ENCODE assay signal across 1 cellular context in the genomic region with DNA sequence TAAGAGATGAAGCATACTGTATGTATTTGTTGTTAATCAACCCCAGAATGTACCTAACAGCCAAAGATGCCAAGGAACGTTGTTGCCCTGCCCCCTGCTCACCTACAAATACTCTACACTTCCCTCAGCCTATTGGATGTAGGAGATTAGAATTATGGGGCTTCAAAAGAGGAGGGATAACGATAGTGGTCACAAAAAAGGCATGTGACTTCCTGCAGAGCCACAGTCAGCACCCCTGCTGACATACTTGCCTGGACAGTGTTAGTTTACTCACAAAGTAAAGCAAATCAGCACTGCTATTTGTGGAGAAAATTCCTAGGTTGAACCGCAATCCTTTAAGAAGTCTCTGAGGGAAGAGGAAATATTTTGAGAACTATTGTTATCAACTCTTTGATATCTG.
TF ChIP-seq lines count a peak whose summit lies in the region.

No MANE protein-coding gene starts in this region.

TF ChIP-seq in GM23338, 12 proteins besides CTCF, POLR2A, EP300 and RAD21 (continued from another document):
- TF ChIP-seq EZH2 (IDR thresholded peaks at IDR 0.05; ENCODE audit: low read depth, unreplicated experiment) (no peak), POLR2AphosphoS5 (IDR thresholded peaks at IDR 0.05; ENCODE audit: low read depth) (no peak), EZH2phosphoT487 (IDR thresholded peaks at IDR 0.05; ENCODE audit: unreplicated experiment) (no peak), NANOG (IDR thresholded peaks at IDR 0.05; ENCODE audit: borderline replicate concordance) (no peak)
- TF ChIP-seq, protein P1, sequence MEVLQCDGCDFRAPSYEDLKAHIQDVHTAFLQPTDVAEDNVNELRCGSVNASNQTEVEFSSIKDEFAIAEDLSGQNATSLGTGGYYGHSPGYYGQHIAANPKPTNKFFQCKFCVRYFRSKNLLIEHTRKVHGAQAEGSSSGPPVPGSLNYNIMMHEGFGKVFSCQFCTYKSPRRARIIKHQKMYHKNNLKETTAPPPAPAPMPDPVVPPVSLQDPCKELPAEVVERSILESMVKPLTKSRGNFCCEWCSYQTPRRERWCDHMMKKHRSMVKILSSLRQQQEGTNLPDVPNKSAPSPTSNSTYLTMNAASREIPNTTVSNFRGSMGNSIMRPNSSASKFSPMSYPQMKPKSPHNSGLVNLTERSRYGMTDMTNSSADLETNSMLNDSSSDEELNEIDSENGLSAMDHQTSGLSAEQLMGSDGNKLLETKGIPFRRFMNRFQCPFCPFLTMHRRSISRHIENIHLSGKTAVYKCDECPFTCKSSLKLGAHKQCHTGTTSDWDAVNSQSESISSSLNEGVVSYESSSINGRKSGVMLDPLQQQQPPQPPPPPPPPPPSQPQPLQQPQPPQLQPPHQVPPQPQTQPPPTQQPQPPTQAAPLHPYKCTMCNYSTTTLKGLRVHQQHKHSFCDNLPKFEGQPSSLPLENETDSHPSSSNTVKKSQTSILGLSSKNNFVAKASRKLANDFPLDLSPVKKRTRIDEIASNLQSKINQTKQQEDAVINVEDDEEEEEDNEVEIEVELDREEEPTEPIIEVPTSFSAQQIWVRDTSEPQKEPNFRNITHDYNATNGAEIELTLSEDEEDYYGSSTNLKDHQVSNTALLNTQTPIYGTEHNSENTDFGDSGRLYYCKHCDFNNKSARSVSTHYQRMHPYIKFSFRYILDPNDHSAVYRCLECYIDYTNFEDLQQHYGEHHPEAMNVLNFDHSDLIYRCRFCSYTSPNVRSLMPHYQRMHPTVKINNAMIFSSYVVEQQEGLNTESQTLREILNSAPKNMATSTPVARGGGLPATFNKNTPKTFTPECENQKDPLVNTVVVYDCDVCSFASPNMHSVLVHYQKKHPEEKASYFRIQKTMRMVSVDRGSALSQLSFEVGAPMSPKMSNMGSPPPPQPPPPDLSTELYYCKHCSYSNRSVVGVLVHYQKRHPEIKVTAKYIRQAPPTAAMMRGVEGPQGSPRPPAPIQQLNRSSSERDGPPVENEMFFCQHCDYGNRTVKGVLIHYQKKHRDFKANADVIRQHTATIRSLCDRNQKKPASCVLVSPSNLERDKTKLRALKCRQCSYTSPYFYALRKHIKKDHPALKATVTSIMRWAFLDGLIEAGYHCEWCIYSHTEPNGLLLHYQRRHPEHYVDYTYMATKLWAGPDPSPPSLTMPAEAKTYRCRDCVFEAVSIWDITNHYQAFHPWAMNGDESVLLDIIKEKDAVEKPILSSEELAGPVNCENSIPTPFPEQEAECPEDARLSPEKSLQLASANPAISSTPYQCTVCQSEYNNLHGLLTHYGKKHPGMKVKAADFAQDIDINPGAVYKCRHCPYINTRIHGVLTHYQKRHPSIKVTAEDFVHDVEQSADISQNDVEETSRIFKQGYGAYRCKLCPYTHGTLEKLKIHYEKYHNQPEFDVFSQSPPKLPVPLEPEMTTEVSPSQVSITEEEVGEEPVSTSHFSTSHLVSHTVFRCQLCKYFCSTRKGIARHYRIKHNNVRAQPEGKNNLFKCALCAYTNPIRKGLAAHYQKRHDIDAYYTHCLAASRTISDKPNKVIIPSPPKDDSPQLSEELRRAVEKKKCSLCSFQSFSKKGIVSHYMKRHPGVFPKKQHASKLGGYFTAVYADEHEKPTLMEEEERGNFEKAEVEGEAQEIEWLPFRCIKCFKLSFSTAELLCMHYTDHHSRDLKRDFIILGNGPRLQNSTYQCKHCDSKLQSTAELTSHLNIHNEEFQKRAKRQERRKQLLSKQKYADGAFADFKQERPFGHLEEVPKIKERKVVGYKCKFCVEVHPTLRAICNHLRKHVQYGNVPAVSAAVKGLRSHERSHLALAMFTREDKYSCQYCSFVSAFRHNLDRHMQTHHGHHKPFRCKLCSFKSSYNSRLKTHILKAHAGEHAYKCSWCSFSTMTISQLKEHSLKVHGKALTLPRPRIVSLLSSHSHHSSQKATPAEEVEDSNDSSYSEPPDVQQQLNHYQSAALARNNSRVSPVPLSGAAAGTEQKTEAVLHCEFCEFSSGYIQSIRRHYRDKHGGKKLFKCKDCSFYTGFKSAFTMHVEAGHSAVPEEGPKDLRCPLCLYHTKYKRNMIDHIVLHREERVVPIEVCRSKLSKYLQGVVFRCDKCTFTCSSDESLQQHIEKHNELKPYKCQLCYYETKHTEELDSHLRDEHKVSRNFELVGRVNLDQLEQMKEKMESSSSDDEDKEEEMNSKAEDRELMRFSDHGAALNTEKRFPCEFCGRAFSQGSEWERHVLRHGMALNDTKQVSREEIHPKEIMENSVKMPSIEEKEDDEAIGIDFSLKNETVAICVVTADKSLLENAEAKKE (CRISPR knock-in tag; IDR thresholded peaks at IDR 0.05), result no peak
